26 cellular contexts compared by ENCODE assay signal in genomic region chr3:66338927-66339326, GRCh38.
DNase-seq lines count a peak whose midpoint lies in the region; ATAC-seq and TF ChIP-seq lines count a peak whose summit lies in the region.
"Had no signal": no experiment of that assay in that cellular context is flagged by ENCODE, and none has a peak within 500 bp of the region (broad histone marks: within the 10 kb centered on the region; RNA-seq: fewer than 3 reads in every experiment).

No MANE protein-coding gene starts in this region.

- no peak for ATAC-seq in central memory CD8-positive, alpha-beta T cell (replicated peaks; ENCODE audit: extremely low read depth, poor library complexity, severe bottlenecking)
- no peak for ATAC-seq in HG03159 (IDR thresholded peaks at IDR 0.05; ENCODE audit: unreplicated experiment)
- ATAC-seq in left cardiac atrium, result no peak
- ATAC-seq: psoas muscle; stimulated activated effector memory CD8-positive, alpha-beta T cell treated with anti-CD3 and anti-CD28 coated beads, Interleukin-12 subunit alpha, Interleukin-12 subunit beta, amount 100 ng/mL, for 72 hours had no signal

- intact Hi-C loops in left cardiac atrium (cut with DNase I), result no loop called here

- H3K9me3 Mint-ChIP-seq in central memory CD8-positive, alpha-beta T cell, result no peaks in the 10 kb centered on the region
- H3K9me3 Mint-ChIP-seq: activated naive CD4-positive, alpha-beta T cell treated with anti-CD3 and anti-CD28 coated beads, Interleukin-2, amount 50 U/mL, for 24 hours; stimulated activated effector memory CD8-positive, alpha-beta T cell treated with anti-CD3 and anti-CD28 coated beads, Interleukin-12 subunit alpha, Interleukin-12 subunit beta, amount 100 ng/mL, for 72 hours had no signal

- no peaks in the 10 kb centered on the region for H3K36me3 ChIP-seq in BJ (ENCODE audit: control insufficient read depth, insufficient read depth, low read length)
- H3K36me3 ChIP-seq: colonic mucosa, neutrophil, suprapubic skin, uterus had no signal

- H3K4me3 Mint-ChIP-seq in central memory CD8-positive, alpha-beta T cell, result no peak overlapping the region
- H3K4me3 Mint-ChIP-seq: activated naive CD4-positive, alpha-beta T cell treated with anti-CD3 and anti-CD28 coated beads, Interleukin-2, amount 50 U/mL, for 24 hours; stimulated activated effector memory CD8-positive, alpha-beta T cell treated with anti-CD3 and anti-CD28 coated beads, Interleukin-12 subunit alpha, Interleukin-12 subunit beta, amount 100 ng/mL, for 72 hours had no signal

- no peaks in the 10 kb centered on the region for H3K27me3 ChIP-seq in BJ (ENCODE audit: control insufficient read depth, insufficient read depth, low read length)
- H3K27me3 ChIP-seq: colonic mucosa, neutrophil, suprapubic skin, uterus had no signal

- no peaks in the 10 kb centered on the region for H3K36me3 Mint-ChIP-seq in central memory CD8-positive, alpha-beta T cell (ENCODE audit: insufficient read depth)
- H3K36me3 Mint-ChIP-seq: stimulated activated effector memory CD8-positive, alpha-beta T cell treated with anti-CD3 and anti-CD28 coated beads, Interleukin-12 subunit alpha, Interleukin-12 subunit beta, amount 100 ng/mL, for 72 hours had no signal

- POLR2A ChIA-PET in BJ (lab: Charles Lee), result no interaction called here

- peaks cover 44% of the 10 kb centered on the region for H3K4me1 Mint-ChIP-seq in central memory CD8-positive, alpha-beta T cell

- CTCF ChIA-PET in BJ (lab: Yijun Ruan, JAX), result no interaction called here

- peak overlapping the region; percentile 75 for H3K27ac Mint-ChIP-seq in central memory CD8-positive, alpha-beta T cell (ENCODE audit: low read depth)
- H3K27ac Mint-ChIP-seq: activated naive CD4-positive, alpha-beta T cell treated with anti-CD3 and anti-CD28 coated beads, Interleukin-2, amount 50 U/mL, for 24 hours; stimulated activated effector memory CD8-positive, alpha-beta T cell treated with anti-CD3 and anti-CD28 coated beads, Interleukin-12 subunit alpha, Interleukin-12 subunit beta, amount 100 ng/mL, for 72 hours had no signal

- H3K27me3 Mint-ChIP-seq in central memory CD8-positive, alpha-beta T cell, result no peaks in the 10 kb centered on the region
- H3K27me3 Mint-ChIP-seq: activated naive CD4-positive, alpha-beta T cell treated with anti-CD3 and anti-CD28 coated beads, Interleukin-2, amount 50 U/mL, for 24 hours had no signal

- no peak for TF ChIP-seq CTCF in BJ (IDR thresholded peaks at IDR 0.05; ENCODE audit: insufficient read depth, low read depth, low read length)
- no peak for TF ChIP-seq CTCF in fibroblast of villous mesenchyme (IDR thresholded peaks at IDR 0.05; ENCODE audit: insufficient read depth, low read depth, low read length)

- DNase-seq in BJ (ENCODE audit: low read depth) (peak; percentile 75), LHCN-M2 (ENCODE audit: low read depth) (peak; percentile 26), fibroblast of villous mesenchyme (ENCODE audit: low read depth) (peak; percentile 73), amniotic stem cell (lab: John Stamatoyannopoulos, UW) (no peak), left cardiac atrium (no peak), NCI-H2171 treated with DMSO at 0.1 percent for 48 hours (lab: John Stamatoyannopoulos, UW) (no peak)
- DNase-seq in central memory CD8-positive, alpha-beta T cell (ENCODE audit: low spot score in 2 of 2), result no peak
- DNase-seq: activated T-cell treated with anti-CD3 and anti-CD28 coated beads, Interleukin-2, amount 50 U/mL, for 48 hours; colonic mucosa; H7; KG1; kidney glomerular epithelial cell; MV-4-11; NCI-H187; NCI-H748 treated with DMSO at 0.1 percent for 48 hours; psoas muscle; Right ventricle myocardium superior; small intestine; stimulated activated CD4-positive, alpha-beta T cell treated with anti-CD3 and anti-CD28 coated beads, Interleukin-2, amount 100 ng/mL, for 24 hours; T-helper 1 cell; uterus had no signal

- H3K4me3 ChIP-seq in BJ (ENCODE audit: low read depth, low read length) (no peak overlapping the region), fibroblast of villous mesenchyme (ENCODE audit: low read depth, low read length) (no peak overlapping the region)
- H3K4me3 ChIP-seq: colonic mucosa, psoas muscle, suprapubic skin, uterus had no signal

Comparison
In these comparisons a context has a peak if more than half of its experiments do, and no peak if none do; other contexts are left out.
1. DNase-seq: peak in BJ (single experiment), LHCN-M2 (single experiment) and fibroblast of villous mesenchyme (single experiment); none in central memory CD8-positive, alpha-beta T cell (0 of 2), amniotic stem cell (single experiment), left cardiac atrium (single experiment) and NCI-H2171 treated with DMSO at 0.1 percent for 48 hours (single experiment).